Comparison of ENCODE assay signal across 9 cellular contexts in genomic region chr6:112781236-112781635, GRCh38.
DNase-seq lines count a peak whose midpoint lies in the region; ATAC-seq and TF ChIP-seq lines count a peak whose summit lies in the region.
"Had no signal": no experiment of that assay in that cellular context is flagged by ENCODE, and none has a peak within 500 bp of the region (broad histone marks: within the 10 kb centered on the region; RNA-seq: fewer than 3 reads in every experiment).

No MANE protein-coding gene starts in this region.

- no peaks in the 10 kb centered on the region for H3K79me2 ChIP-seq in fibroblast of lung (ENCODE audit: control insufficient read depth, insufficient read depth, low read length)

- H3K4me1 ChIP-seq in fibroblast of lung (ENCODE audit: control insufficient read depth, extremely low read depth, insufficient read depth, low read length) (no peaks in the 10 kb centered on the region), neuronal stem cell (ENCODE audit: control insufficient read depth in 2 of 2, insufficient read depth in 1 of 2, low read depth in 1 of 2, low read length in 2 of 2) (peaks cover 0 to 25% of the 10 kb centered on the region in 2 donors)

- H3K18ac ChIP-seq in neuronal stem cell (ENCODE audit: low read length): no peak overlapping the region

- H3K14ac ChIP-seq in neuronal stem cell (ENCODE audit: low read length): no peak overlapping the region

- no peaks in the 10 kb centered on the region for H4K20me1 ChIP-seq in fibroblast of lung (ENCODE audit: control insufficient read depth, extremely low read depth, insufficient read depth, low read length)

- H2AFZ ChIP-seq in fibroblast of lung (ENCODE audit: low read length) (no peak overlapping the region), neuronal stem cell (ENCODE audit: low read length) (peak overlapping the region; percentile 54)

- no peak for TF ChIP-seq CTCF in GM12865 (IDR thresholded peaks at IDR 0.05; ENCODE audit: insufficient read depth, low read depth, low read length, missing control alignments)
- TF ChIP-seq CTCF in fibroblast of lung (conservative IDR thresholded peaks at IDR 0.05 in 1 of 2, IDR thresholded peaks at IDR 0.05 in 1 of 2; ENCODE audit: low read depth in 1 of 2, low read length in 2 of 2): no peak

- no peaks in the 10 kb centered on the region for H3K79me1 ChIP-seq in neuronal stem cell (ENCODE audit: low read depth, low read length)

- no peak overlapping the region for H3K4ac ChIP-seq in neuronal stem cell (ENCODE audit: low read length)

- no peak overlapping the region for H2AK5ac ChIP-seq in neuronal stem cell (ENCODE audit: low read depth, low read length)

- H3K27me3 ChIP-seq in fibroblast of lung (ENCODE audit: control insufficient read depth, insufficient read depth, low read length) (no peaks in the 10 kb centered on the region), neuronal stem cell (ENCODE audit: control insufficient read depth in 3 of 3, insufficient read depth in 3 of 3, low read depth in 1 of 3, low read length in 3 of 3) (no peaks in the 10 kb centered on the region)

- ATAC-seq in GM21390 (IDR thresholded peaks at IDR 0.05; ENCODE audit: unreplicated experiment) (no peak), GM18520 (IDR thresholded peaks at IDR 0.05; ENCODE audit: unreplicated experiment) (no peak)

- no peak overlapping the region for H4K91ac ChIP-seq in neuronal stem cell (ENCODE audit: low read depth, low read length, poor library complexity)

- no peak overlapping the region for H4K8ac ChIP-seq in neuronal stem cell (ENCODE audit: low read depth, low read length)

- no peak overlapping the region for H3K4me2 ChIP-seq in fibroblast of lung (ENCODE audit: extremely low read depth, insufficient read depth, low read length)
- H3K4me2 ChIP-seq in neuronal stem cell (ENCODE audit: insufficient read depth, low read length, poor library complexity, severe bottlenecking): no peak overlapping the region

- no peak overlapping the region for H3K4me3 ChIP-seq in GM12865 (ENCODE audit: low read depth, low read length)
- no peak overlapping the region for H3K4me3 ChIP-seq in fibroblast of lung (replicated peaks in 1 of 4; ENCODE audit: control extremely low read depth in 1 of 4, insufficient read depth in 1 of 4, low read depth in 3 of 4, low read length in 4 of 4)
- H3K4me3 ChIP-seq in neuronal stem cell (ENCODE audit: low read length in 2 of 2): no peak overlapping the region

- DNase-seq in GM12865 (ENCODE audit: low read depth) (peak; percentile 3), SHP77 treated with DMSO at 0.1 percent for 48 hours (lab: John Stamatoyannopoulos, UW) (peak; percentile 11), fibroblast of lung (ENCODE audit: low read depth in 2 of 2) (peak; percentile 37 to 51), neuronal stem cell (ENCODE audit: low spot score) (no peak)
- DNase-seq in stimulated activated CD4-positive, alpha-beta T cell treated with anti-CD3 and anti-CD28 coated beads, Interleukin-1b, Interleukin-23, amount 100 ng/mL, for 48 hours: no peak
- DNase-seq: central memory CD4-positive, alpha-beta T cell; DMS153 had no signal

- no peak overlapping the region for H2BK120ac ChIP-seq in neuronal stem cell (ENCODE audit: low read depth, low read length)

- H3K36me3 ChIP-seq in fibroblast of lung (ENCODE audit: control insufficient read depth, insufficient read depth, low read length) (no peaks in the 10 kb centered on the region), neuronal stem cell (replicated peaks in 1 of 2; ENCODE audit: control insufficient read depth in 2 of 2, insufficient read depth in 2 of 2, low read length in 2 of 2) (no peaks in the 10 kb centered on the region)

- H3K27ac ChIP-seq in fibroblast of lung (ENCODE audit: insufficient read depth, low read length) (no peak overlapping the region), neuronal stem cell (replicated peaks; ENCODE audit: low read length) (no peak overlapping the region)

- no peak overlapping the region for H2BK12ac ChIP-seq in neuronal stem cell (ENCODE audit: low read length)

- H3K9me3 ChIP-seq in fibroblast of lung (ENCODE audit: control insufficient read depth, insufficient read depth, low read depth, low read length): no peaks in the 10 kb centered on the region
- no peaks in the 10 kb centered on the region for H3K9me3 ChIP-seq in neuronal stem cell (replicated peaks in 1 of 2; ENCODE audit: control insufficient read depth in 2 of 2, insufficient read depth in 1 of 2, low read depth in 1 of 2, low read length in 2 of 2)

- no peak overlapping the region for H2BK15ac ChIP-seq in neuronal stem cell (ENCODE audit: low read length)

- H3K9ac ChIP-seq in fibroblast of lung (ENCODE audit: insufficient read depth, low read length) (no peak overlapping the region), neuronal stem cell (ENCODE audit: low read depth, low read length, poor library complexity) (no peak overlapping the region)

- no peak overlapping the region for H3K23ac ChIP-seq in neuronal stem cell (ENCODE audit: low read depth, low read length, poor library complexity)

- no CpG with 5 or more reads among the region's 2 CpGs for WGBS in neuronal stem cell (ENCODE audit: extremely low coverage in 2 of 2, insufficient read length in 2 of 2, insufficient replicate concordance in 1 of 2), 2 donors

- H2BK5ac ChIP-seq in neuronal stem cell (ENCODE audit: low read length): no peak overlapping the region

Comparison
In these comparisons a context has a peak if more than half of its experiments do, and no peak if none do; other contexts are left out.
1. DNase-seq: peak in GM12865 (single experiment), SHP77 treated with DMSO at 0.1 percent for 48 hours (single experiment) and fibroblast of lung (2 of 2); none in neuronal stem cell (single experiment) and stimulated activated CD4-positive, alpha-beta T cell treated with anti-CD3 and anti-CD28 coated beads, Interleukin-1b, Interleukin-23, amount 100 ng/mL, for 48 hours (single experiment).